9 cellular contexts compared by ENCODE assay signal in genomic region chr5:143355710-143356109, GRCh38. TPM values are rescaled to one million over a fixed set of nuclear protein-coding genes. Genes with fewer than 3 reads are reported as not detected.
DNase-seq lines count a peak whose midpoint lies in the region; ATAC-seq and TF ChIP-seq lines count a peak whose summit lies in the region.
"Had no signal": no experiment of that assay in that cellular context is flagged by ENCODE, and none has a peak within 500 bp of the region (broad histone marks: within the 10 kb centered on the region; RNA-seq: fewer than 3 reads in every experiment).

No MANE protein-coding gene starts in this region.

- no peak overlapping the region for H3K23ac ChIP-seq in IMR-90 (ENCODE audit: low read depth, low read length)

- H2BK20ac ChIP-seq in IMR-90 (ENCODE audit: low read depth, low read length), result no peak overlapping the region

- H2AK5ac ChIP-seq in IMR-90 (ENCODE audit: low read depth, low read length), result no peak overlapping the region

- DNase-seq in CD8-positive, alpha-beta memory T cell, result peak; percentile 38 to 81 (median 49)
- DNase-seq in IMR-90 (peak; percentile 96), lower lobe of right lung (no peak), OCI-LY7 (ENCODE audit: low spot score) (no peak)
- peak; percentile 67 for DNase-seq in central memory CD4-positive, alpha-beta T cell
- peak; percentile 27 for DNase-seq in stimulated activated naive CD8-positive, alpha-beta T cell treated with anti-CD3 and anti-CD28 coated beads, Interleukin-15, Interleukin-2, amounts not matched to agents 100 U/mL and 50 U/mL, for 24 hours

- H3K56ac ChIP-seq in IMR-90 (ENCODE audit: extremely low read depth, insufficient read depth, low read length), result no peak overlapping the region

- no peak overlapping the region for H3K27ac ChIP-seq in CD8-positive, alpha-beta memory T cell (ENCODE audit: low read depth, low read length)
- H3K27ac ChIP-seq in IMR-90 (ENCODE audit: insufficient read depth, low read length) (no peak overlapping the region), lower lobe of right lung (no peak overlapping the region), OCI-LY7 (ENCODE audit: low read depth, low read length, poor library complexity, severe bottlenecking) (no peak overlapping the region)
- H3K27ac ChIP-seq: HL-60 had no signal

- in situ Hi-C loops in IMR-90 (cut with MboI; ENCODE audit: low sequenced_read_pairs), result no loop called here

- TF ChIP-seq RAD21 in IMR-90 (IDR thresholded peaks at IDR 0.05; ENCODE audit: low read length), result no peak

- H4K91ac ChIP-seq in IMR-90 (ENCODE audit: insufficient read depth, low read depth, low read length), result no peak overlapping the region

- no peak overlapping the region for H2BK120ac ChIP-seq in IMR-90 (ENCODE audit: low read depth, low read length)

- no peak for TF ChIP-seq POLR2A in IMR-90 (IDR thresholded peaks at IDR 0.05; ENCODE audit: low read depth, low read length)

- TF ChIP-seq CTCF in IMR-90 (conservative IDR thresholded peaks at IDR 0.05; ENCODE audit: low read depth, low read length), result no peak
- no peak for TF ChIP-seq CTCF in lower lobe of right lung (IDR thresholded peaks at IDR 0.05)
- no peak for TF ChIP-seq CTCF in OCI-LY7 (conservative IDR thresholded peaks at IDR 0.05; ENCODE audit: low read length)

- CTCF ChIA-PET in CD8-positive, alpha-beta memory T cell (lab: Charles Lee), result interaction anchor here (2.0 kb wide), 1 partner anchor 48 kb away, joined by 8 read pairs; the partner anchor contains the start of gene NR3C1
- CTCF ChIA-PET in IMR-90 (lab: Yijun Ruan, JAX) (no interaction called here), OCI-LY7 (lab: Charles Lee; ENCODE audit: unreplicated experiment) (no interaction called here)

- peak overlapping the region; percentile 24 to 93 (median 78) for H3K27ac Mint-ChIP-seq in CD8-positive, alpha-beta memory T cell

- H4K20me1 ChIP-seq in IMR-90 (ENCODE audit: insufficient read depth, low read length) (peaks cover 50% of the 10 kb centered on the region; the same call in 1 of the 2 replicates), OCI-LY7 (ENCODE audit: insufficient read depth, low read length) (peaks cover 12% of the 10 kb centered on the region)

- H3K9me2 ChIP-seq in OCI-LY7 (ENCODE audit: insufficient read depth, low read length), result no peaks in the 10 kb centered on the region

- peak; percentile 83 for ATAC-seq in IMR-90 (ENCODE audit: low read depth)
- peak; percentile 93 for ATAC-seq in SK-N-SH treated with all-trans-retinoic acid at 6 μM for 48 hours
- ATAC-seq in lower lobe of right lung, result peak; percentile 66 to 83
- ATAC-seq in stimulated activated naive CD8-positive, alpha-beta T cell treated with anti-CD3 and anti-CD28 coated beads, Interleukin-15, Interleukin-2, amounts not matched to agents 100 U/mL and 50 U/mL, for 24 hours, result no peak
- ATAC-seq in HG03469 (IDR thresholded peaks at IDR 0.05; ENCODE audit: unreplicated experiment), result no peak

- no peak overlapping the region for H3K14ac ChIP-seq in IMR-90 (replicated peaks; ENCODE audit: low read depth, low read length)

- H3K4me1 Mint-ChIP-seq in CD8-positive, alpha-beta memory T cell, result peaks cover 51 to 90% (median 73%) of the 10 kb centered on the region in 3 donors

- no peak overlapping the region for H2AK9ac ChIP-seq in IMR-90 (replicated peaks; ENCODE audit: low read depth, low read length, poor library complexity)

- BruUV-seq in IMR-90 (replicated peaks; lab: Mats Ljungman, UMichigan), result no TSS peak
- BruUV-seq in OCI-LY7 (replicated peaks; lab: Mats Ljungman, UMichigan), result no TSS peak

- H3K9me3 ChIP-seq in CD8-positive, alpha-beta memory T cell (ENCODE audit: low read length), result no peaks in the 10 kb centered on the region
- H3K9me3 ChIP-seq in IMR-90 (ENCODE audit: control insufficient read depth, insufficient read depth, low read length) (no peaks in the 10 kb centered on the region), lower lobe of right lung (no peaks in the 10 kb centered on the region), OCI-LY7 (ENCODE audit: low read length) (no peaks in the 10 kb centered on the region)

- no peak overlapping the region for H3K9ac ChIP-seq in IMR-90 (ENCODE audit: low read depth, low read length)

- H3K36me3 Mint-ChIP-seq in CD8-positive, alpha-beta memory T cell, result peaks cover 0 to 6% (median 2%) of the 10 kb centered on the region in 3 donors

- H2BK15ac ChIP-seq in IMR-90 (ENCODE audit: low read depth, low read length), result no peak overlapping the region

- POLR2A ChIA-PET in CD8-positive, alpha-beta memory T cell (lab: Charles Lee), result interaction anchor here (1.1 kb wide), 1 partner anchor 49 kb away, joined by 5 read pairs; no protein-coding TSS in a partner anchor
- POLR2A ChIA-PET in IMR-90 (lab: Charles Lee; ENCODE audit: unreplicated experiment), result no interaction called here
- POLR2A ChIA-PET in OCI-LY7 (lab: Charles Lee), result interaction anchor here (0.7 to 2.7 kb wide), 3 partner anchors 12 to 593 kb away, joined by 3 to 10 read pairs (median 3); no protein-coding TSS in a partner anchor

- dilution Hi-C loops in IMR-90 (cut with HindIII; ENCODE audit: low sequenced_read_pairs, unreplicated experiment), result no loop called here

- H2AFZ ChIP-seq in IMR-90 (replicated peaks; ENCODE audit: low read length, poor library complexity), result no peak overlapping the region
- no peak overlapping the region for H2AFZ ChIP-seq in OCI-LY7 (ENCODE audit: low read length)

- H3K27me3 Mint-ChIP-seq in CD8-positive, alpha-beta memory T cell, result no peaks in the 10 kb centered on the region

- H3K4me3 Mint-ChIP-seq in CD8-positive, alpha-beta memory T cell, result peak overlapping the region in 5 of 7 donors; percentile 2 to 54 (median 5)

- H3K18ac ChIP-seq in IMR-90 (ENCODE audit: low read depth, low read length), result no peak overlapping the region

- H3K9me3 Mint-ChIP-seq in CD8-positive, alpha-beta memory T cell, result no peaks in the 10 kb centered on the region

- H3K4me3 ChIP-seq in CD8-positive, alpha-beta memory T cell (ENCODE audit: low read length), result no peak overlapping the region
- H3K4me3 ChIP-seq in IMR-90 (ENCODE audit: insufficient read depth, low read depth, low read length) (no peak overlapping the region), lower lobe of right lung (no peak overlapping the region), OCI-LY7 (ENCODE audit: low read depth, low read length, poor library complexity, severe bottlenecking) (no peak overlapping the region)

- peaks cover 1% of the 10 kb centered on the region for H3K9me1 ChIP-seq in IMR-90 (ENCODE audit: insufficient read depth, low read length)

- H3K4me1 ChIP-seq in CD8-positive, alpha-beta memory T cell (ENCODE audit: insufficient read depth, low read length), result peaks cover 59% of the 10 kb centered on the region
- peaks cover 2% of the 10 kb centered on the region for H3K4me1 ChIP-seq in IMR-90 (ENCODE audit: control insufficient read depth, insufficient read depth, low read length)
- peaks cover 96% of the 10 kb centered on the region for H3K4me1 ChIP-seq in lower lobe of right lung
- peaks cover 24% of the 10 kb centered on the region for H3K4me1 ChIP-seq in OCI-LY7 (ENCODE audit: insufficient read depth, low read length, poor library complexity, severe bottlenecking)

- H3K27me3 ChIP-seq in CD8-positive, alpha-beta memory T cell (ENCODE audit: insufficient read depth, low read length, poor library complexity, severe bottlenecking), result no peaks in the 10 kb centered on the region
- no peaks in the 10 kb centered on the region for H3K27me3 ChIP-seq in IMR-90 (ENCODE audit: control insufficient read depth, insufficient read depth, low read length)
- H3K27me3 ChIP-seq in lower lobe of right lung (ENCODE audit: low read depth), result no peaks in the 10 kb centered on the region

- H3K79me2 ChIP-seq in OCI-LY7 (ENCODE audit: insufficient read depth, low read depth, low read length), result peaks cover 100% of the 10 kb centered on the region

- H4K8ac ChIP-seq in IMR-90 (ENCODE audit: low read depth in 2 of 2, low read length in 2 of 2), result no peak overlapping the region

- H3K36me3 ChIP-seq in CD8-positive, alpha-beta memory T cell (ENCODE audit: insufficient read depth, low read length), result no peaks in the 10 kb centered on the region
- H3K36me3 ChIP-seq in IMR-90 (ENCODE audit: control insufficient read depth, insufficient read depth, low read length), result peaks cover 2% of the 10 kb centered on the region; the same call in 1 of the 2 replicates
- no peaks in the 10 kb centered on the region for H3K36me3 ChIP-seq in lower lobe of right lung
- peaks cover 14% of the 10 kb centered on the region for H3K36me3 ChIP-seq in OCI-LY7 (ENCODE audit: insufficient read depth, low read length)

- no peak overlapping the region for H3K4ac ChIP-seq in IMR-90 (ENCODE audit: low read depth, low read length)

- H4K5ac ChIP-seq in IMR-90 (ENCODE audit: low read depth, low read length), result no peak overlapping the region

- peaks cover 17 to 62% of the 10 kb centered on the region in 2 experiments; a peak in 3 of 4 replicates for H3K79me1 ChIP-seq in IMR-90 (ENCODE audit: low read depth in 1 of 2, low read length in 2 of 2)

- H2BK5ac ChIP-seq in IMR-90 (ENCODE audit: low read depth, low read length, poor library complexity, severe bottlenecking), result peak overlapping the region; percentile 60

- intact Hi-C loops in IMR-90 (cut with micrococcal nuclease), result loop anchor here (2.0 to 5.0 kb wide), 2 partner anchors 15 to 42 kb away; no protein-coding TSS in a partner anchor
- intact Hi-C loops in lower lobe of right lung (cut with DNase I), result no loop called here
- intact Hi-C loops in OCI-LY7 (cut with micrococcal nuclease; ENCODE audit: unreplicated experiment), result no loop called here

- H3K4me2 ChIP-seq in IMR-90 (ENCODE audit: low read depth, low read length) (peak overlapping the region; percentile 28; the same call in 1 of the 2 replicates), OCI-LY7 (ENCODE audit: low read length) (no peak overlapping the region)

TF ChIP-seq in IMR-90, 13 proteins besides CTCF, POLR2A, EP300 and RAD21:
- peak; percentile 24; the same call in 1 of the 2 replicates for TF ChIP-seq FOS (IDR thresholded peaks at IDR 0.05; ENCODE audit: low read depth, low read length)
- no peak for TF ChIP-seq MXI1 (IDR thresholded peaks at IDR 0.05; ENCODE audit: borderline replicate concordance, low read depth, low read length)

TF ChIP-seq in SK-N-SH treated with all-trans-retinoic acid at 6 μM for 48 hours, 23 proteins besides CTCF, POLR2A, EP300 and RAD21 (continues in another document):
- TF ChIP-seq ISL1 (CRISPR knock-in tag; IDR thresholded peaks at IDR 0.05) (peak; percentile 30; the same call in 1 of the 2 replicates), GLIS3 (CRISPR knock-in tag; IDR thresholded peaks at IDR 0.05) (no peak), TCF4 (CRISPR knock-in tag; IDR thresholded peaks at IDR 0.05; ENCODE audit: borderline replicate concordance) (no peak), ZNF565 (CRISPR knock-in tag; conservative IDR thresholded peaks at IDR 0.05; ENCODE audit: low read depth) (no peak)

RNA-seq across cellular contexts. Expression of gene NR3C1, which starts 47.8 kb away (rescaled TPM):
- total RNA-seq in CD8-positive, alpha-beta memory T cell, result 10 to 100 TPM; 65.3 to 66.5 TPM
- 85.5 TPM for polyA plus RNA-seq in CD8-positive, alpha-beta memory T cell
- 62.8 and 77.4 TPM in 2 replicates for total RNA-seq in IMR-90 (2012; rRNA removed)
- polyA plus RNA-seq in IMR-90 (2012; rRNA removed), result 11.9 and 13.7 TPM in 2 replicates
- polyA plus RNA-seq in IMR-90 (2012; cell fraction: cytosol; rRNA removed), result 3.5 and 4.8 TPM in 2 replicates
- polyA plus RNA-seq in IMR-90 (2012; cell fraction: nucleus; rRNA removed; ENCODE audit: low replicate concordance), result 2.3 and 15.5 TPM in 2 replicates
- 110 TPM for total RNA-seq in lower lobe of right lung
- total RNA-seq in OCI-LY7 (2014; rRNA removed; shearing (Covaris generic)), result 45.0 and 45.6 TPM in 2 replicates
- total RNA-seq in OCI-LY7 (2022), result 98.1 and 106 TPM in 2 replicates

Comparison
In these comparisons a context has a peak if more than half of its experiments do, and no peak if none do; other contexts are left out.
1. DNase-seq: peak in CD8-positive, alpha-beta memory T cell (5 of 5), IMR-90 (single experiment), central memory CD4-positive, alpha-beta T cell (single experiment) and stimulated activated naive CD8-positive, alpha-beta T cell treated with anti-CD3 and anti-CD28 coated beads, Interleukin-15, Interleukin-2, amounts not matched to agents 100 U/mL and 50 U/mL, for 24 hours (single experiment); none in lower lobe of right lung (single experiment) and OCI-LY7 (single experiment).
2. ATAC-seq: peak in IMR-90 (single experiment), SK-N-SH treated with all-trans-retinoic acid at 6 μM for 48 hours (single experiment) and lower lobe of right lung (2 of 2); none in stimulated activated naive CD8-positive, alpha-beta T cell treated with anti-CD3 and anti-CD28 coated beads, Interleukin-15, Interleukin-2, amounts not matched to agents 100 U/mL and 50 U/mL, for 24 hours (single experiment) and HG03469 (single experiment).